18 cellular contexts compared by ENCODE assay signal in genomic region chr2:144406111-144406788, GRCh38.
DNase-seq lines count a peak whose midpoint lies in the region; ATAC-seq and TF ChIP-seq lines count a peak whose summit lies in the region.
"Had no signal": no experiment of that assay in that cellular context is flagged by ENCODE, and none has a peak within 500 bp of the region (broad histone marks: within the 10 kb centered on the region; RNA-seq: fewer than 3 reads in every experiment).

No MANE protein-coding gene starts in this region.

- H3K9me3 ChIP-seq in BLaER1 treated with 17β-estradiol and CSF1 and Interleukin-3, amounts not matched to agents 10 nM and 100 nM (replicated peaks in 1 of 11), result no peaks in the 10 kb centered on the region
- H3K9me3 ChIP-seq: breast epithelium, esophagus muscularis mucosa, HAP-1, heart left ventricle, uterus had no signal

- peak overlapping the region in 1 of 11 experiments; percentile 0; a peak in 2 of 22 replicates for H3K27ac ChIP-seq in BLaER1 treated with 17β-estradiol and CSF1 and Interleukin-3, amounts not matched to agents 10 nM and 100 nM
- H3K27ac ChIP-seq in dorsolateral prefrontal cortex, result peak overlapping the region in 58 of 59 donors; percentile 3 to 97 (median 82)
- H3K27ac ChIP-seq: breast epithelium, esophagus muscularis mucosa, uterus had no signal

- ATAC-seq in HG03439 (IDR thresholded peaks at IDR 0.05; ENCODE audit: unreplicated experiment) (no peak), GM19452 (IDR thresholded peaks at IDR 0.05; ENCODE audit: unreplicated experiment) (no peak), GM18505 (IDR thresholded peaks at IDR 0.05; ENCODE audit: unreplicated experiment) (no peak), GM21576 (IDR thresholded peaks at IDR 0.05; ENCODE audit: unreplicated experiment) (no peak)

- no peaks in the 10 kb centered on the region for H3K9me3 Mint-ChIP-seq in osteocyte (ENCODE audit: unreplicated experiment)
- H3K9me3 Mint-ChIP-seq: activated CD4-positive, alpha-beta memory T cell treated with anti-CD3 and anti-CD28 coated beads for 36 hours had no signal

- intact Hi-C loops in dorsolateral prefrontal cortex (cut with DNase I), result no loop called here

- no peak overlapping the region for H3K4me3 Mint-ChIP-seq in osteocyte (ENCODE audit: unreplicated experiment)
- H3K4me3 Mint-ChIP-seq: activated CD4-positive, alpha-beta memory T cell treated with anti-CD3 and anti-CD28 coated beads for 36 hours; activated naive CD8-positive, alpha-beta T cell had no signal

- H3K36me3 ChIP-seq in BLaER1 treated with 17β-estradiol and CSF1 and Interleukin-3, amounts not matched to agents 10 nM and 100 nM, result peaks cover 93 to 99% (median 96%) of the 10 kb centered on the region in 11 experiments
- H3K36me3 ChIP-seq: breast epithelium, HAP-1, uterus had no signal

- no peak for TF ChIP-seq POLR2A in NB4 (IDR thresholded peaks at IDR 0.05; ENCODE audit: extremely low read depth, insufficient read length)
- TF ChIP-seq POLR2A in GM18505 (IDR thresholded peaks at IDR 0.05; ENCODE audit: borderline replicate concordance, extremely low read depth, insufficient read depth, insufficient read length), result no peak

- peaks cover 88 to 100% (median 94%) of the 10 kb centered on the region in 11 experiments for H4K20me1 ChIP-seq in BLaER1 treated with 17β-estradiol and CSF1 and Interleukin-3, amounts not matched to agents 10 nM and 100 nM

- H3K4me2 ChIP-seq in BLaER1 treated with 17β-estradiol and CSF1 and Interleukin-3, amounts not matched to agents 10 nM and 100 nM, result peak overlapping the region in 7 of 11 experiments; percentile 4 to 61 (median 27); a peak in 10 of 22 replicates

- H3K4me3 ChIP-seq in BLaER1 treated with 17β-estradiol and CSF1 and Interleukin-3, amounts not matched to agents 10 nM and 100 nM, result no peak overlapping the region
- H3K4me3 ChIP-seq in NB4 (ENCODE audit: low read depth, low read length) (no peak overlapping the region), dorsolateral prefrontal cortex (no peak overlapping the region)
- H3K4me3 ChIP-seq: breast epithelium, esophagus muscularis mucosa, HAP-1, heart left ventricle, uterus had no signal

- H3K27me3 Mint-ChIP-seq in osteocyte (ENCODE audit: unreplicated experiment), result no peaks in the 10 kb centered on the region
- H3K27me3 Mint-ChIP-seq: activated naive CD8-positive, alpha-beta T cell had no signal

- H3K9ac ChIP-seq in BLaER1 treated with 17β-estradiol and CSF1 and Interleukin-3, amounts not matched to agents 10 nM and 100 nM, result no peak overlapping the region

- H3K27ac Mint-ChIP-seq in osteocyte (ENCODE audit: unreplicated experiment), result peak overlapping the region; percentile 28
- H3K27ac Mint-ChIP-seq: activated CD4-positive, alpha-beta memory T cell treated with anti-CD3 and anti-CD28 coated beads for 36 hours; activated naive CD8-positive, alpha-beta T cell had no signal

- DNase-seq in NB4 (ENCODE audit: low read depth) (peak; percentile 43), dorsolateral prefrontal cortex (no peak), osteocyte (ENCODE audit: extremely low spot score, unreplicated experiment) (no peak)
- DNase-seq: activated CD4-positive, alpha-beta memory T cell treated with anti-CD3 and anti-CD28 coated beads for 36 hours; activated T-cell treated with anti-CD3 and anti-CD28 coated beads, Interleukin-2, amount 50 U/mL, for 1 hour; heart left ventricle; NCI-H2029 treated with DMSO at 0.1 percent for 48 hours; NCI-H510A treated with DMSO at 0.1 percent for 48 hours; uterus had no signal

- peaks cover 58% of the 10 kb centered on the region for H3K36me3 Mint-ChIP-seq in osteocyte (ENCODE audit: unreplicated experiment)
- H3K36me3 Mint-ChIP-seq: activated naive CD8-positive, alpha-beta T cell had no signal

- peaks cover 20 to 68% (median 40%) of the 10 kb centered on the region in 10 experiments; a peak in 19 of 20 replicates for H3K4me1 ChIP-seq in BLaER1 treated with 17β-estradiol and CSF1 and Interleukin-3, amounts not matched to agents 10 nM and 100 nM
- H3K4me1 ChIP-seq: breast epithelium, HAP-1, uterus had no signal

- no peaks in the 10 kb centered on the region for H3K27me3 ChIP-seq in BLaER1 treated with 17β-estradiol and CSF1 and Interleukin-3, amounts not matched to agents 10 nM and 100 nM
- no peaks in the 10 kb centered on the region for H3K27me3 ChIP-seq in dorsolateral prefrontal cortex
- H3K27me3 ChIP-seq: breast epithelium, heart left ventricle, uterus had no signal

- peaks cover 24% of the 10 kb centered on the region for H3K4me1 Mint-ChIP-seq in osteocyte (ENCODE audit: unreplicated experiment)

- no peak for TF ChIP-seq CTCF in NB4 (IDR thresholded peaks at IDR 0.05; ENCODE audit: low read depth, low read length)
- TF ChIP-seq CTCF in dorsolateral prefrontal cortex (IDR thresholded peaks at IDR 0.05 in 54 of 56, conservative IDR thresholded peaks at IDR 0.05 in 2 of 56; ENCODE audit: low read depth in 1 of 56, partially characterized antibody in 56 of 56), result no peak
- TF ChIP-seq CTCF in osteocyte (IDR thresholded peaks at IDR 0.05), result no peak
